Comparison of ENCODE assay signal across 28 cellular contexts in genomic region chr16:57665541-57665940, GRCh38. TPM values are rescaled to one million over a fixed set of nuclear protein-coding genes. Genes with fewer than 3 reads are reported as not detected.
"Had no signal": no experiment of that assay in that cellular context is flagged by ENCODE, and none has a peak within 500 bp of the region (broad histone marks: within the 10 kb centered on the region; RNA-seq: fewer than 3 reads in every experiment).

No MANE protein-coding gene starts in this region.

- H3K27ac ChIP-seq: left ventricle myocardium inferior, neural progenitor cell, pancreas, prostate gland, sigmoid colon, suprapubic skin, thoracic aorta, tibial artery, upper lobe of right lung had no signal

- H3K4me1 Mint-ChIP-seq: neural progenitor cell had no signal

- ATAC-seq: heart left ventricle; mucosa of descending colon; naive thymus-derived CD4-positive, alpha-beta T cell; pancreas; right cardiac atrium; upper lobe of right lung had no signal

- H3K27ac Mint-ChIP-seq: naive thymus-derived CD4-positive, alpha-beta T cell; neural progenitor cell; stimulated activated naive CD8-positive, alpha-beta T cell treated with anti-CD3 and anti-CD28 coated beads, Interleukin-15, Interleukin-2, amounts not matched to agents 100 ng/mL and 50 ng/mL, for 24 hours had no signal

- H3K27me3 ChIP-seq: heart left ventricle, neural progenitor cell, pancreas, sigmoid colon, suprapubic skin, upper lobe of right lung had no signal

- H3K9me3 ChIP-seq: heart left ventricle, left ventricle myocardium inferior, mucosa of descending colon, pancreas, prostate gland, sigmoid colon, suprapubic skin, thoracic aorta, tibial artery, upper lobe of right lung had no signal

- H3K9me3 Mint-ChIP-seq: naive thymus-derived CD4-positive, alpha-beta T cell; nephron progenitor cell; neural progenitor cell; stimulated activated naive CD8-positive, alpha-beta T cell treated with anti-CD3 and anti-CD28 coated beads, Interleukin-15, Interleukin-2, amounts not matched to agents 100 ng/mL and 50 ng/mL, for 24 hours had no signal

- DNase-seq: heart left ventricle; hypothalamus; islet precursor cell; left ventricle myocardium inferior; midbrain; mucosa of descending colon; naive thymus-derived CD4-positive, alpha-beta T cell; nephron progenitor cell; pancreas; retina; right cardiac atrium; sigmoid colon; small intestine; stimulated activated CD4-positive, alpha-beta T cell treated with anti-CD3 and anti-CD28 coated beads, Interleukin-2, amount 100 ng/mL, for 24 hours; stimulated activated CD4-positive, alpha-beta T cell treated with anti-CD3 and anti-CD28 coated beads, Interleukin-4, amount 100 ng/mL, for 1 hour; stimulated activated naive CD4-positive, alpha-beta T cell; tibial artery; upper lobe of right lung had no signal

- H3K4me3 ChIP-seq: heart left ventricle, left ventricle myocardium inferior, lung, mucosa of descending colon, neural progenitor cell, pancreas, prostate gland, sigmoid colon, suprapubic skin, thoracic aorta, tibial artery, upper lobe of right lung had no signal

- H3K27me3 Mint-ChIP-seq: stimulated activated naive CD8-positive, alpha-beta T cell treated with anti-CD3 and anti-CD28 coated beads, Interleukin-15, Interleukin-2, amounts not matched to agents 100 ng/mL and 50 ng/mL, for 24 hours had no signal

- H3K36me3 ChIP-seq: neural progenitor cell, prostate gland, sigmoid colon, thoracic aorta had no signal

- H3K4me3 Mint-ChIP-seq: naive thymus-derived CD4-positive, alpha-beta T cell; nephron progenitor cell; neural progenitor cell; stimulated activated naive CD8-positive, alpha-beta T cell treated with anti-CD3 and anti-CD28 coated beads, Interleukin-15, Interleukin-2, amounts not matched to agents 100 ng/mL and 50 ng/mL, for 24 hours had no signal

- H3K4me1 ChIP-seq: left ventricle myocardium inferior, neural progenitor cell, pancreas, prostate gland, sigmoid colon, tibial artery, upper lobe of right lung had no signal

RNA-seq across cellular contexts. Expression of gene ADGRG3, which starts 2.6 kb away (rescaled TPM):
- total RNA-seq: kidney epithelial cell, myocyte, prostate gland had no signal

RNA-seq across cellular contexts. Expression of gene DRC7, which starts 29.1 kb away (rescaled TPM):
- total RNA-seq: left ventricle myocardium inferior; lower leg skin; mesenteric fat pad; mucosa of descending colon; myocyte; naive thymus-derived CD4-positive, alpha-beta T cell; right cardiac atrium; sigmoid colon; suprapubic skin; thoracic aorta; upper lobe of right lung had no signal
